In genomic region chr1:90114521-90115141, GRCh38 we compare ENCODE assay signal across 9 cellular contexts.
DNase-seq lines count a peak whose midpoint lies in the region; ATAC-seq and TF ChIP-seq lines count a peak whose summit lies in the region.
"Had no signal": no experiment of that assay in that cellular context is flagged by ENCODE, and none has a peak within 500 bp of the region (broad histone marks: within the 10 kb centered on the region; RNA-seq: fewer than 3 reads in every experiment).

No MANE protein-coding gene starts in this region.

- ATAC-seq in HG02852 (IDR thresholded peaks at IDR 0.05; ENCODE audit: unreplicated experiment) = no peak

- peak overlapping the region in 1 of 2 experiments; percentile 11; a peak in 1 of 4 replicates for H3K4me3 ChIP-seq in SK-N-SH (ENCODE audit: low read depth in 2 of 2, low read length in 1 of 2)
- no peak overlapping the region for H3K4me3 ChIP-seq in foreskin fibroblast (ENCODE audit: low read depth in 1 of 2, low read length in 2 of 2)
- H3K4me3 ChIP-seq in effector memory CD4-positive, alpha-beta T cell (ENCODE audit: insufficient read depth, low read depth, low read length, poor library complexity, severe bottlenecking) = no peak overlapping the region

- CTCF ChIA-PET in SK-N-SH (lab: Yijun Ruan, JAX) = interaction anchor here (0.6 to 1.7 kb wide), 16 partner anchors 10 to 1050 kb away, joined by 3 to 17 read pairs (median 4); no protein-coding TSS in a partner anchor

- H3K9ac ChIP-seq in SK-N-SH = no peak overlapping the region

- H3K27me3 ChIP-seq in SK-N-SH (ENCODE audit: insufficient read depth) = no peaks in the 10 kb centered on the region; the same call in 1 of the 2 replicates
- H3K27me3 ChIP-seq in effector memory CD4-positive, alpha-beta T cell (replicated peaks; ENCODE audit: control insufficient read depth, insufficient read depth, low read length, poor library complexity, severe bottlenecking) = peaks cover 4% of the 10 kb centered on the region

- no peaks in the 10 kb centered on the region for H3K36me3 ChIP-seq in SK-N-SH (replicated peaks in 1 of 2; ENCODE audit: control insufficient read depth in 1 of 2, insufficient read depth in 2 of 2, low read length in 1 of 2)
- H3K36me3 ChIP-seq in effector memory CD4-positive, alpha-beta T cell (ENCODE audit: control insufficient read depth, insufficient read depth, low read length) = no peaks in the 10 kb centered on the region

- no peak overlapping the region for H3K4me2 ChIP-seq in SK-N-SH

- no peaks in the 10 kb centered on the region for H4K20me1 ChIP-seq in SK-N-SH (ENCODE audit: insufficient read depth)

- peak; percentile 87 for TF ChIP-seq RAD21 in SK-N-SH (IDR thresholded peaks at IDR 0.05; ENCODE audit: low read length)

- no peak overlapping the region for H2AFZ ChIP-seq in SK-N-SH (ENCODE audit: low read depth)

- no peaks in the 10 kb centered on the region for H3K79me2 ChIP-seq in SK-N-SH (ENCODE audit: insufficient read depth)

- no peak overlapping the region for H3K27ac ChIP-seq in SK-N-SH (ENCODE audit: low read depth in 2 of 2, low read length in 1 of 2)
- no peak overlapping the region for H3K27ac ChIP-seq in effector memory CD4-positive, alpha-beta T cell (ENCODE audit: insufficient read depth, low read length, poor library complexity, severe bottlenecking)

- TF ChIP-seq CTCF in SK-N-SH (IDR thresholded peaks at IDR 0.05) (peak; percentile 83), foreskin fibroblast (IDR thresholded peaks at IDR 0.05; ENCODE audit: low read depth, low read length) (peak; percentile 66)

- TF ChIP-seq EP300 in SK-N-SH (IDR thresholded peaks at IDR 0.05; ENCODE audit: borderline replicate concordance in 1 of 2, low read depth in 1 of 2, low read length in 1 of 2) = no peak

- 8% methylated on average over 3 of the region's 3 CpGs for WGBS in SK-N-SH (ENCODE audit: low lambda C conversion rate)

- peak; percentile 27 for DNase-seq in SIG-M5 treated with dmso at 0.1 percent for 504 hours (lab: John Stamatoyannopoulos, UW; ENCODE audit: unreplicated experiment)
- no peak for DNase-seq in SIG-M5 (lab: John Stamatoyannopoulos, UW)
- DNase-seq in NCI-H1105 (lab: John Stamatoyannopoulos, UW) = peak; percentile 79
- peak; percentile 22 for DNase-seq in SK-N-SH
- DNase-seq in foreskin fibroblast = peak; percentile 11 to 53
- peak; percentile 30 for DNase-seq in stromal cell of bone marrow (ENCODE audit: low read depth)
- no peak for DNase-seq in effector memory CD4-positive, alpha-beta T cell
- DNase-seq: activated naive CD8-positive, alpha-beta T cell treated with anti-CD3 and anti-CD28 coated beads, Interleukin-2, amount 10 ng/mL, durations not matched to agents 7 days and 5 days had no signal

- H3F3A ChIP-seq in SK-N-SH (replicated peaks; ENCODE audit: insufficient read depth) = no peaks in the 10 kb centered on the region

- no peaks in the 10 kb centered on the region for H3K9me3 ChIP-seq in SK-N-SH
- no peaks in the 10 kb centered on the region for H3K9me3 ChIP-seq in effector memory CD4-positive, alpha-beta T cell (ENCODE audit: control insufficient read depth, low read length)

- no peaks in the 10 kb centered on the region for H3K9me2 ChIP-seq in SK-N-SH

- POLR2A ChIA-PET in SK-N-SH (lab: Yijun Ruan, JAX) = no interaction called here

- no peaks in the 10 kb centered on the region for H3K4me1 ChIP-seq in SK-N-SH (ENCODE audit: control insufficient read depth in 1 of 2, insufficient read depth in 2 of 2, low read depth in 1 of 2, low read length in 1 of 2)
- H3K4me1 ChIP-seq in effector memory CD4-positive, alpha-beta T cell (ENCODE audit: control insufficient read depth, insufficient read depth, low read length, poor library complexity, severe bottlenecking) = no peaks in the 10 kb centered on the region

TF ChIP-seq in SK-N-SH, 30 proteins besides CTCF, POLR2A, EP300 and RAD21:
- TF ChIP-seq MXI1 (IDR thresholded peaks at IDR 0.05; ENCODE audit: low read depth, low read length) = no peak
- no peak for TF ChIP-seq FOSL2 (IDR thresholded peaks at IDR 0.05; ENCODE audit: borderline replicate concordance, low read depth)
- TF ChIP-seq SMC3 (IDR thresholded peaks at IDR 0.05; ENCODE audit: low read depth, low read length) = peak; percentile 59
TF ChIP-seq in SK-N-SH: peak in this region for 1.

Comparison
In these comparisons a context has a peak if more than half of its experiments do, and no peak if none do; other contexts are left out.
1. DNase-seq: peak in SIG-M5 treated with dmso at 0.1 percent for 504 hours (single experiment), NCI-H1105 (single experiment), SK-N-SH (single experiment), foreskin fibroblast (2 of 2) and stromal cell of bone marrow (single experiment); none in SIG-M5 (single experiment) and effector memory CD4-positive, alpha-beta T cell (0 of 3).